Comparison of ENCODE assay signal across 8 cellular contexts in the genomic region with DNA sequence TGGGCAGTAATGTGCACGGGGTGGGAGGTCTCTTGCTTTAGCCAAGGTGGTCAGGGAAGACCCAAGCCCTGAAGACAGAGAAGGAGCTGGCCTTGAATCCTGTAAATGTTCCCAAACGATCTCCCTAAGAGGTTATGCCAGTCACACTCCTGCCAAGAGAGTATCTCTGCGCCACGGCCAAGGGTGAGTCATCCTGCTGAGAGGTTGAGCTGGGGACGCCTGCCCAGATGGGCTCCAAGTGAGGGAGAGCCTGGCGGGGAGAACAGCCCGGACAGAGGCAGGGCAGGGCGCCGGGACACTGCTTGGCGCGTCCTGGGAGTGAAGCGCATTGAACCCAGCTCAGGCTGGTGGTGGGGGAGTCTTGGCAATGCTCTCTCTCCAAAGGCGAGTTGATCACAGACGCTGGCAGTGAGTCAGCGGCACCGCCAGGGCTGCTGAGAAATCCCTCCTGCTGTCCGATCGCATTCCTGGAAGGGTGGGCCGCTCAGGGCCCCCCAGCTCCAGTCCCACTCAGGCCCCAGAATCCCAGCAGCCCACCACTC. TPM values are rescaled to one million over a fixed set of nuclear protein-coding genes. Genes with fewer than 3 reads are reported as not detected.
DNase-seq lines count a peak whose midpoint lies in the region; ATAC-seq and TF ChIP-seq lines count a peak whose summit lies in the region.

No MANE protein-coding gene starts in this region.

- H3K27ac Mint-ChIP-seq in MCF 10A (ENCODE audit: low read depth, unreplicated experiment) = no peak overlapping the region

- H3K27me3 Mint-ChIP-seq in MCF 10A (ENCODE audit: insufficient read depth, unreplicated experiment) = no peaks in the 10 kb centered on the region

- POLR2A ChIA-PET in MCF 10A (lab: Yijun Ruan, JAX) = interaction anchor here (0.6 to 1.4 kb wide), 8 partner anchors 9 to 252 kb away, joined by 3 to 6 read pairs (median 3); a partner anchor contains a TSS

- peaks cover 12% of the 10 kb centered on the region for H3K4me1 ChIP-seq in stomach smooth muscle (ENCODE audit: control insufficient read depth, insufficient read depth, low read length)

- no peaks in the 10 kb centered on the region for H3K9me3 ChIP-seq in stomach smooth muscle (ENCODE audit: control insufficient read depth in 2 of 2, low read length in 2 of 2)

- TF ChIP-seq EP300 in Ishikawa (IDR thresholded peaks at IDR 0.05; ENCODE audit: borderline replicate concordance) = peak; percentile 63; the same call in 1 of the 2 replicates

- no TSS peak for BruUV-seq in MCF 10A (replicated peaks; lab: Mats Ljungman, UMichigan)

- H3K36me3 Mint-ChIP-seq in MCF 10A (ENCODE audit: insufficient read depth, unreplicated experiment) = peaks cover 3% of the 10 kb centered on the region

- peak overlapping the region; percentile 53 for H3K4me3 Mint-ChIP-seq in MCF 10A (ENCODE audit: unreplicated experiment)

- no peak for ATAC-seq in HG02571 (IDR thresholded peaks at IDR 0.05; ENCODE audit: unreplicated experiment)

- H3K27me3 ChIP-seq in stomach smooth muscle (ENCODE audit: control insufficient read depth in 1 of 2, insufficient read depth in 2 of 2, low read length in 2 of 2) = no peaks in the 10 kb centered on the region

- intact Hi-C loops in MCF 10A (cut with micrococcal nuclease) = no loop called here

- H3K4me3 ChIP-seq in stomach smooth muscle (ENCODE audit: low read length in 2 of 2) = peak overlapping the region; percentile 40 to 64

- H3K27ac ChIP-seq in stomach smooth muscle (ENCODE audit: low read length) = peak overlapping the region; percentile 49

- no peak for TF ChIP-seq CTCF in MCF 10A (IDR thresholded peaks at IDR 0.05; ENCODE audit: unreplicated experiment)

- H3K4me1 Mint-ChIP-seq in MCF 10A (ENCODE audit: insufficient read depth, unreplicated experiment) = peaks cover 19% of the 10 kb centered on the region

- DNase-seq in AG20443 (ENCODE audit: low spot score) = peak; percentile 92
- DNase-seq in MCF 10A (ENCODE audit: unreplicated experiment) = peak; percentile 98
- peak; percentile 88 for DNase-seq in iris pigment epithelial cell (ENCODE audit: low read depth)
- no peak for DNase-seq in SK-N-DZ (ENCODE audit: low spot score)
- DNase-seq in activated naive CD4-positive, alpha-beta T cell treated with Interleukin-2 at 50 U/mL for 16 hours = no peak

- no peaks in the 10 kb centered on the region for H3K36me3 ChIP-seq in stomach smooth muscle (ENCODE audit: control insufficient read depth in 2 of 2, insufficient read depth in 2 of 2, low read length in 2 of 2)

- peak; percentile 22; the same call in 1 of the 2 replicates for TF ChIP-seq RAD21 in Ishikawa (IDR thresholded peaks at IDR 0.05; ENCODE audit: low read depth)

- CTCF ChIA-PET in MCF 10A (lab: Yijun Ruan, JAX) = interaction anchor here (0.5 to 1.0 kb wide), 6 partner anchors 10 to 62 kb away, joined by 3 to 4 read pairs (median 3); no protein-coding TSS in a partner anchor

- H3K9me3 Mint-ChIP-seq in MCF 10A (ENCODE audit: unreplicated experiment) = no peaks in the 10 kb centered on the region

- peak overlapping the region; percentile 42 to 63 for H3K9ac ChIP-seq in stomach smooth muscle (ENCODE audit: low read length in 2 of 2)

TF ChIP-seq in Ishikawa, 13 proteins besides CTCF, POLR2A, EP300 and RAD21:
- TF ChIP-seq CEBPB (IDR thresholded peaks at IDR 0.05) (no peak), CREB1 (IDR thresholded peaks at IDR 0.05; ENCODE audit: low read depth) (no peak), FOXM1 (IDR thresholded peaks at IDR 0.05; ENCODE audit: borderline replicate concordance, low read depth) (no peak), NFIC (IDR thresholded peaks at IDR 0.05) (peak; percentile 79), ZBTB7A (IDR thresholded peaks at IDR 0.05; ENCODE audit: low read depth) (peak; percentile 80), TCF12 (IDR thresholded peaks at IDR 0.05; ENCODE audit: low read depth) (peak; percentile 53; the same call in 1 of the 2 replicates), TEAD4 (IDR thresholded peaks at IDR 0.05) (no peak; the same call in none of the 2 replicates), YY1 (IDR thresholded peaks at IDR 0.05; ENCODE audit: low read depth) (peak; percentile 51; the same call in 1 of the 2 replicates)
- TF ChIP-seq, protein P1, sequence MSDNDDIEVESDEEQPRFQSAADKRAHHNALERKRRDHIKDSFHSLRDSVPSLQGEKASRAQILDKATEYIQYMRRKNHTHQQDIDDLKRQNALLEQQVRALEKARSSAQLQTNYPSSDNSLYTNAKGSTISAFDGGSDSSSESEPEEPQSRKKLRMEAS (IDR thresholded peaks at IDR 0.05) = 0 out of 2 replicates have a peak, but pooled peaks have one; percentile 30

RNA-seq across cellular contexts. Expression of a gene that starts 16.4 kb away (rescaled TPM):
- not detected in 2 replicates for total RNA-seq in MCF 10A (2022)
- not detected in 2 replicates for polyA plus RNA-seq in SK-N-DZ (2014; cell fraction: cytosol; rRNA removed)
- polyA plus RNA-seq in SK-N-DZ (2014; cell fraction: nucleus; rRNA removed) = not detected in 2 replicates

RNA-seq across cellular contexts. Expression of a gene that starts 38.1 kb away (rescaled TPM):
- not detected in 2 replicates for total RNA-seq in MCF 10A (2022)
- not detected in 2 replicates for polyA plus RNA-seq in SK-N-DZ (2014; cell fraction: cytosol; rRNA removed)
- polyA plus RNA-seq in SK-N-DZ (2014; cell fraction: nucleus; rRNA removed) = not detected in 2 replicates

RNA-seq across cellular contexts. Expression of a gene that starts 46.5 kb away (rescaled TPM):
- 0.89 and 2.8 TPM in 2 replicates for total RNA-seq in MCF 10A (2022)
- 0.27 and 1.0 TPM in 2 replicates for polyA plus RNA-seq in SK-N-DZ (2014; cell fraction: cytosol; rRNA removed)
- 2.0 and 2.1 TPM in 2 replicates for polyA plus RNA-seq in SK-N-DZ (2014; cell fraction: nucleus; rRNA removed)

RNA-seq across cellular contexts. Expression of a gene that starts 50.6 kb away (rescaled TPM):
- 1,536 and 1,736 TPM in 2 replicates for total RNA-seq in MCF 10A (2022)
- polyA plus RNA-seq in SK-N-DZ (2014; cell fraction: cytosol; rRNA removed) = 2,124 and 2,804 TPM in 2 replicates
- polyA plus RNA-seq in SK-N-DZ (2014; cell fraction: nucleus; rRNA removed) = 1,314 and 1,437 TPM in 2 replicates

RNA-seq across cellular contexts. Expression of a gene that starts 50.9 kb away (rescaled TPM):
- total RNA-seq in MCF 10A (2022) = 16.3 and 18.2 TPM in 2 replicates
- polyA plus RNA-seq in SK-N-DZ (2014; cell fraction: cytosol; rRNA removed) = 10.2 and 16.4 TPM in 2 replicates
- 15.7 and 17.2 TPM in 2 replicates for polyA plus RNA-seq in SK-N-DZ (2014; cell fraction: nucleus; rRNA removed)

Comparison
In these comparisons a context has a peak if more than half of its experiments do, and no peak if none do; other contexts are left out.
1. DNase-seq: peak in AG20443 (single experiment), MCF 10A (single experiment) and iris pigment epithelial cell (single experiment); none in SK-N-DZ (single experiment) and activated naive CD4-positive, alpha-beta T cell treated with Interleukin-2 at 50 U/mL for 16 hours (single experiment).